In the genomic region with DNA sequence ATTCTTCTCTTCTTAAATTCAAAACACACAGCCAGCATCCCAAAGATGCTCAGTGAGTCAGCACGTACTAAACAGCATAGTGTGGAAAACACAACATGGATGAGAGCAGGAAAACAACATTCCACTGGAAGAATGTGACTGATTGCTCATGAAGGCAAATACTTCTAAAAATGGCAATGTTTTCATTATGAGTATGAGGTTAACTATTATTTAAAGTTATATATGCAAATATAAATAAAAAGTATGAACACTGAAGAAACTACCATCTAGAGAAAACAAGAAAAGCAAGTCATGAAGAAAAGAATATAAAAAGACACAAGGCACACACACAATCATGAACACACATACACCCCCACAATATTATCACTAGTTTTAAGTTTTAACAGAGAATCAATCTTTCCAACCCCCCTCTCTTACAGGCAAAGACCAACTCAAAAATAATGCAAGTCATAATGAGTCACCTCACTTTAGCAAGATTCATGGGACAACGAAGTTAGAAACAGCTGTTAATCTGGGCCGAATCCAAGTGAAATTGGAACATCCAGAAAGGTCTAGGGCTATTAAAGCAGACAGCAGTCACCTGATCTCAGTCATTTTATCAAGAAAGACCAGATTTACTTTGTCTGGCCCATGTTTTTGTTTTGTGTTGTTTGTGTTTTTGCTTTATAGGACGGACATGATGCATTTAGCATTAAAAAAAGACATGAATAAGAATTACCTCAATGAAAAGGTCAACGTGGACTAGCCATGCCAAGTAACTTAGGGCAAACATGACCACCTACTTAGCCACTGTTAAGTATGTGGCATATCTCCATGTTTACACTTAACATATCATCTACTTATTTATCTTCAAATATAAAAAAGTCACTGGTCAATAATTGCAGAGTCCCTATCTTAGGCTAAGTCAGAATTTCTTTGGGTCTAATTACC, we compare ENCODE assay signal across 10 cellular contexts. TPM values are rescaled to one million over a fixed set of nuclear protein-coding genes. Genes with fewer than 3 reads are reported as not detected.
A peak's percentile ranks its signal among the peaks of the same experiment; 100 is the strongest.
DNase-seq lines count a peak whose midpoint lies in the region; ATAC-seq and TF ChIP-seq lines count a peak whose summit lies in the region.
"Had no signal": no experiment of that assay in that cellular context is flagged by ENCODE, and none has a peak within 500 bp of the region (broad histone marks: within the 10 kb centered on the region; RNA-seq: fewer than 3 reads in every experiment).

No MANE protein-coding gene starts in this region.

- H3K4me3 ChIP-seq in AG04449 (ENCODE audit: low read depth, low read length) (no peak overlapping the region), NB4 (ENCODE audit: low read depth, low read length) (no peak overlapping the region), mucosa of descending colon (no peak overlapping the region)

- no peaks in the 10 kb centered on the region for H3K9me3 Mint-ChIP-seq in activated naive CD4-positive, alpha-beta T cell treated with anti-CD3 and anti-CD28 coated beads, Interleukin-2, amount 50 U/mL, for 72 hours

- H3K4me1 ChIP-seq in mucosa of descending colon (ENCODE audit: low read depth) = no peaks in the 10 kb centered on the region

- DNase-seq in AG04449 (ENCODE audit: low read depth, low spot score) (peak; percentile 93), NB4 (ENCODE audit: low read depth) (peak; percentile 66), dermis microvascular lymphatic vessel endothelial cell (ENCODE audit: low read depth in 2 of 2) (peak; percentile 91 to 98), mucosa of descending colon (peak in 1 of 3 donors; percentile 32), DMS114 treated with DMSO at 0.1 percent for 48 hours (lab: John Stamatoyannopoulos, UW; ENCODE audit: unreplicated experiment) (no peak), mesenteric fat pad (ENCODE audit: low spot score) (no peak)
- DNase-seq in activated naive CD4-positive, alpha-beta T cell treated with anti-CD3 and anti-CD28 coated beads, Interleukin-2, amount 50 U/mL, for 72 hours (ENCODE audit: low spot score in 2 of 2) = no peak
- DNase-seq: DND-41 had no signal

- POLR2A ChIA-PET in AG04449 (lab: Yijun Ruan, JAX) = interaction anchor here (1.5 kb wide), 1 partner anchor 18 kb away, joined by 6 read pairs; a partner anchor contains a TSS

- H3K9me3 ChIP-seq in mucosa of descending colon = no peaks in the 10 kb centered on the region

- TF ChIP-seq CTCF in AG04449 (IDR thresholded peaks at IDR 0.05; ENCODE audit: insufficient read depth, low read length, missing control alignments) (no peak), NB4 (IDR thresholded peaks at IDR 0.05; ENCODE audit: low read depth, low read length) (no peak), mucosa of descending colon (IDR thresholded peaks at IDR 0.05) (no peak)

- intact Hi-C loops in mucosa of descending colon (cut with DNase I, micrococcal nuclease) = no loop called here

- CTCF ChIA-PET in AG04449 (lab: Yijun Ruan, JAX) = interaction anchor here (2.2 kb wide), 1 partner anchor 13 kb away, joined by 5 read pairs; no protein-coding TSS in a partner anchor

- H3K27ac Mint-ChIP-seq in activated naive CD4-positive, alpha-beta T cell treated with anti-CD3 and anti-CD28 coated beads, Interleukin-2, amount 50 U/mL, for 72 hours = no peak overlapping the region
- H3K27ac Mint-ChIP-seq: IgD-negative memory B cell had no signal

- TF ChIP-seq POLR2A in NB4 (IDR thresholded peaks at IDR 0.05; ENCODE audit: extremely low read depth, insufficient read length) = no peak

- ATAC-seq in mucosa of descending colon (peak; percentile 39), HG03378 (IDR thresholded peaks at IDR 0.05; ENCODE audit: unreplicated experiment) (no peak)
- ATAC-seq in activated naive CD4-positive, alpha-beta T cell treated with anti-CD3 and anti-CD28 coated beads, Interleukin-2, amount 50 U/mL, for 72 hours = no peak

- peaks cover 7 to 14% of the 10 kb centered on the region in 2 donors for H3K36me3 Mint-ChIP-seq in activated naive CD4-positive, alpha-beta T cell treated with anti-CD3 and anti-CD28 coated beads, Interleukin-2, amount 50 U/mL, for 72 hours

- H3K36me3 ChIP-seq in mucosa of descending colon (ENCODE audit: low read depth) = no peaks in the 10 kb centered on the region

RNA-seq across cellular contexts. Expression of a gene that starts 18.1 kb away (rescaled TPM):
- total RNA-seq in dermis microvascular lymphatic vessel endothelial cell = 60.4 and 73.9 TPM in 2 replicates
- 10 to 100 TPM; 17.7 to 20.3 (median 18.8) TPM for total RNA-seq in mucosa of descending colon
- 10 to 100 TPM; 45.7 to 78.9 TPM for total RNA-seq in activated naive CD4-positive, alpha-beta T cell treated with anti-CD3 and anti-CD28 coated beads, Interleukin-2, amount 50 U/mL, for 72 hours
- 152 TPM for total RNA-seq in mesenteric fat pad

Comparison
In these comparisons a context has a peak if more than half of its experiments do, and no peak if none do; other contexts are left out.
1. DNase-seq: peak in AG04449 (single experiment), NB4 (single experiment) and dermis microvascular lymphatic vessel endothelial cell (2 of 2); none in activated naive CD4-positive, alpha-beta T cell treated with anti-CD3 and anti-CD28 coated beads, Interleukin-2, amount 50 U/mL, for 72 hours (0 of 2), DMS114 treated with DMSO at 0.1 percent for 48 hours (single experiment) and mesenteric fat pad (single experiment).